Comparison of ENCODE assay signal across 10 cellular contexts in the genomic region with DNA sequence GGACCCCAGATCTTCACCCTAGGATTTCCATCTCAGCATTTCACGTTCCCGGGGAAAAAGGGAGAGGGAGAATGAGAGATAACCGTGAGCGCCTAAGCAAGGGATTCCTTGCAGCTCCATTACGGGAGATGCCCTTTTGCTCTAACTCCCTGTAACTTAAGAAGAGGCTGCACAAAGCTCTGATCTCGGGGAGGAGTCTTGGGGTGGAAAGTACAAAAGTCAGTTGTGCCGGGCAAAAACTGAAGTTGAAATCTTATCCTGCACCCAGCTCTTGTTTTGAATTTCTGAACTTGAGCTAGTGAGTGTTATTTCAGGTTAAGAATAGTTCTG.
DNase-seq lines count a peak whose midpoint lies in the region; ATAC-seq and TF ChIP-seq lines count a peak whose summit lies in the region.
"Had no signal": no experiment of that assay in that cellular context is flagged by ENCODE, and none has a peak within 500 bp of the region (broad histone marks: within the 10 kb centered on the region; RNA-seq: fewer than 3 reads in every experiment).

No MANE protein-coding gene starts in this region.

- intact Hi-C loops in activated T-helper 2 cell treated with anti-CD3 and anti-CD28 coated beads, Interferon-gamma antibody, Interleukin-2, Interleukin-4, amounts not matched to agents 10 μg/mL and 5 μg/mL and 100 μg/mL, durations not matched to agents 14 hours and 24 hours and 36 hours (cut with micrococcal nuclease), result no loop called here
- intact Hi-C loops in psoas muscle (cut with DNase I), result no loop called here

- WGBS in iPS DF 6.9 (ENCODE audit: insufficient coverage, insufficient read length), result no CpG with 5 or more reads among the region's 7 CpGs
- 4 to 6% (median 5%) methylated on average over 7 of the region's 7 CpGs for WGBS in psoas muscle, 3 donors

- H3K27ac ChIP-seq in iPS DF 6.9 (ENCODE audit: low read length), result no peak overlapping the region
- no peak overlapping the region for H3K27ac ChIP-seq in psoas muscle
- H3K27ac ChIP-seq: sigmoid colon had no signal

- H3K36me3 ChIP-seq in H7 (replicated peaks; ENCODE audit: control insufficient read depth, insufficient read depth, low read length) (no peaks in the 10 kb centered on the region), iPS DF 6.9 (ENCODE audit: control insufficient read depth, insufficient read depth, low read length) (no peaks in the 10 kb centered on the region), psoas muscle (ENCODE audit: insufficient read depth in 1 of 2, low read depth in 1 of 2) (no peaks in the 10 kb centered on the region)
- H3K36me3 ChIP-seq: sigmoid colon had no signal

- no peak for ATAC-seq in psoas muscle
- ATAC-seq: HCT116 had no signal

- no peaks in the 10 kb centered on the region for H3K36me3 Mint-ChIP-seq in activated T-helper 2 cell treated with anti-CD3 and anti-CD28 coated beads, Interferon-gamma antibody, Interleukin-2, Interleukin-4, amounts not matched to agents 10 μg/mL and 5 μg/mL and 100 μg/mL, durations not matched to agents 14 hours and 24 hours and 36 hours (ENCODE audit: low read depth)

- H3K9me3 ChIP-seq in iPS DF 6.9 (ENCODE audit: control insufficient read depth, insufficient read depth, low read length), result no peaks in the 10 kb centered on the region
- no peaks in the 10 kb centered on the region for H3K9me3 ChIP-seq in psoas muscle
- H3K9me3 ChIP-seq: sigmoid colon had no signal

- peak overlapping the region; percentile 13 for H3K4me3 Mint-ChIP-seq in activated T-helper 2 cell treated with anti-CD3 and anti-CD28 coated beads, Interferon-gamma antibody, Interleukin-2, Interleukin-4, amounts not matched to agents 10 μg/mL and 5 μg/mL and 100 μg/mL, durations not matched to agents 14 hours and 24 hours and 36 hours (ENCODE audit: low read depth)

- no peak for TF ChIP-seq CTCF in psoas muscle (IDR thresholded peaks at IDR 0.05)

- H3K27ac Mint-ChIP-seq in activated T-helper 2 cell treated with anti-CD3 and anti-CD28 coated beads, Interferon-gamma antibody, Interleukin-2, Interleukin-4, amounts not matched to agents 10 μg/mL and 5 μg/mL and 100 μg/mL, durations not matched to agents 14 hours and 24 hours and 36 hours, result no peak overlapping the region

- DNase-seq in H7 (peak; percentile 45), iPS DF 6.9 (ENCODE audit: low read depth, low spot score) (no peak), psoas muscle (no peak), NCI-H748 treated with DMSO at 0.1 percent for 48 hours (lab: John Stamatoyannopoulos, UW) (no peak), H4 (ENCODE audit: low spot score) (no peak)
- DNase-seq in activated T-helper 2 cell treated with anti-CD3 and anti-CD28 coated beads, Interferon-gamma antibody, Interleukin-2, Interleukin-4, amounts not matched to agents 10 μg/mL and 5 μg/mL and 100 μg/mL, durations not matched to agents 14 hours and 24 hours and 36 hours (ENCODE audit: low spot score), result no peak
- DNase-seq in stimulated activated naive CD4-positive, alpha-beta T cell treated with Interleukin-2 at 50 U/mL for 16 hours (lab: John Stamatoyannopoulos, UW), result no peak
- DNase-seq: kidney, sigmoid colon had no signal

- H3K4me3 ChIP-seq in H7 (ENCODE audit: insufficient read depth, low read depth, low read length), result peak overlapping the region; percentile 71
- H3K4me3 ChIP-seq in iPS DF 6.9 (ENCODE audit: low read length), result peak overlapping the region; percentile 68; the same call in 1 of the 2 replicates
- H3K4me3 ChIP-seq in psoas muscle, result peak overlapping the region; percentile 64

- peaks cover 7% of the 10 kb centered on the region for H3K4me1 Mint-ChIP-seq in activated T-helper 2 cell treated with anti-CD3 and anti-CD28 coated beads, Interferon-gamma antibody, Interleukin-2, Interleukin-4, amounts not matched to agents 10 μg/mL and 5 μg/mL and 100 μg/mL, durations not matched to agents 14 hours and 24 hours and 36 hours (ENCODE audit: low read depth)

- H3K27me3 ChIP-seq in H7 (ENCODE audit: control insufficient read depth, insufficient read depth, low read length) (peaks cover 28% of the 10 kb centered on the region), iPS DF 6.9 (ENCODE audit: control insufficient read depth, insufficient read depth, low read length) (no peaks in the 10 kb centered on the region; the same call in 1 of the 2 replicates), psoas muscle (ENCODE audit: insufficient read depth in 3 of 3, low read length in 2 of 3) (peaks cover 6 to 54% (median 10%) of the 10 kb centered on the region in 3 donors)

- H3K4me1 ChIP-seq in iPS DF 6.9 (ENCODE audit: control insufficient read depth, insufficient read depth, low read length) (peaks cover 2% of the 10 kb centered on the region; the same call in 1 of the 2 replicates), psoas muscle (peaks cover 4% of the 10 kb centered on the region)

- peaks cover 62% of the 10 kb centered on the region for H3K27me3 Mint-ChIP-seq in activated T-helper 2 cell treated with anti-CD3 and anti-CD28 coated beads, Interferon-gamma antibody, Interleukin-2, Interleukin-4, amounts not matched to agents 10 μg/mL and 5 μg/mL and 100 μg/mL, durations not matched to agents 14 hours and 24 hours and 36 hours (ENCODE audit: low read depth)

- no peaks in the 10 kb centered on the region for H3K9me3 Mint-ChIP-seq in activated T-helper 2 cell treated with anti-CD3 and anti-CD28 coated beads, Interferon-gamma antibody, Interleukin-2, Interleukin-4, amounts not matched to agents 10 μg/mL and 5 μg/mL and 100 μg/mL, durations not matched to agents 14 hours and 24 hours and 36 hours
